In genomic region chr11:2207773-2208621, GRCh38 we compare ENCODE assay signal across 18 cellular contexts. TPM values are rescaled to one million over a fixed set of nuclear protein-coding genes. Genes with fewer than 3 reads are reported as not detected.
DNase-seq lines count a peak whose midpoint lies in the region; ATAC-seq and TF ChIP-seq lines count a peak whose summit lies in the region.
"Had no signal": no experiment of that assay in that cellular context is flagged by ENCODE, and none has a peak within 500 bp of the region (broad histone marks: within the 10 kb centered on the region; RNA-seq: fewer than 3 reads in every experiment).

No MANE protein-coding gene starts in this region.

- H3K27ac ChIP-seq in mammary epithelial cell (ENCODE audit: insufficient read depth, low read depth, low read length) (no peak overlapping the region), upper lobe of right lung (no peak overlapping the region)
- H3K27ac ChIP-seq: lower lobe of right lung had no signal

- in situ Hi-C loops in mammary epithelial cell (cut with MboI; ENCODE audit: low sequenced_read_pairs in 2 of 2): loop anchor here in 1 of 2 donors (10.0 kb wide), 1 partner anchor 207 kb away; no protein-coding TSS in a partner anchor

- no peak overlapping the region for H3K4me3 Mint-ChIP-seq in activated naive CD8-positive, alpha-beta T cell treated with anti-CD3 and anti-CD28 coated beads, Interleukin-2, amount 50 U/mL, for 24 hours
- no peak overlapping the region for H3K4me3 Mint-ChIP-seq in activated naive CD8-positive, alpha-beta T cell treated with anti-CD3 and anti-CD28 coated beads for 36 hours
- H3K4me3 Mint-ChIP-seq in mesothelial cell of epicardium: no peak overlapping the region
- H3K4me3 Mint-ChIP-seq: HFFc6 had no signal

- no peaks in the 10 kb centered on the region for H3K27me3 Mint-ChIP-seq in activated naive CD8-positive, alpha-beta T cell treated with anti-CD3 and anti-CD28 coated beads, Interleukin-2, amount 50 U/mL, for 24 hours
- no peaks in the 10 kb centered on the region for H3K27me3 Mint-ChIP-seq in activated naive CD8-positive, alpha-beta T cell treated with anti-CD3 and anti-CD28 coated beads for 36 hours
- peaks cover 2% of the 10 kb centered on the region for H3K27me3 Mint-ChIP-seq in mesothelial cell of epicardium (ENCODE audit: low read depth)

- no peak overlapping the region for H3K27ac Mint-ChIP-seq in activated naive CD8-positive, alpha-beta T cell treated with anti-CD3 and anti-CD28 coated beads, Interleukin-2, amount 50 U/mL, for 24 hours
- no peak overlapping the region for H3K27ac Mint-ChIP-seq in activated naive CD8-positive, alpha-beta T cell treated with anti-CD3 and anti-CD28 coated beads for 36 hours
- no peak overlapping the region for H3K27ac Mint-ChIP-seq in mesothelial cell of epicardium
- H3K27ac Mint-ChIP-seq: HFFc6 had no signal

- peaks cover 18% of the 10 kb centered on the region for H3K4me1 ChIP-seq in mammary epithelial cell (ENCODE audit: insufficient read depth, low read length)
- H3K4me1 ChIP-seq in upper lobe of right lung: no peaks in the 10 kb centered on the region
- H3K4me1 ChIP-seq: lower lobe of right lung had no signal

- DNase-seq in activated naive CD8-positive, alpha-beta T cell treated with anti-CD3 and anti-CD28 coated beads, Interleukin-2, amount 50 U/mL, for 24 hours: peak; percentile 0
- DNase-seq in activated naive CD8-positive, alpha-beta T cell treated with anti-CD3 and anti-CD28 coated beads for 36 hours: no peak
- DNase-seq in mammary epithelial cell: peak; percentile 5
- peak; percentile 3 to 27 for DNase-seq in mesothelial cell of epicardium (ENCODE audit: low spot score in 2 of 2, unreplicated experiment in 2 of 2)
- peak; percentile 51 for DNase-seq in upper lobe of right lung
- DNase-seq in iPS-NIHi11 (ENCODE audit: low spot score): no peak
- DNase-seq in activated CD4-positive, alpha-beta T cell treated with anti-CD3 and anti-CD28 coated beads for 48 hours: no peak
- DNase-seq: Calu3, HFFc6, NCI-H1694 treated with DMSO at 0.1 percent for 48 hours, NCI-H526 treated with DMSO at 0.1 percent for 48 hours, T-helper 9 cell had no signal

- WGBS in mammary epithelial cell (ENCODE audit: low coverage, missing lambda C conversion rate): 58% methylated on average over 20 of the region's 24 CpGs

- peaks cover 2% of the 10 kb centered on the region for H3K4me1 Mint-ChIP-seq in activated naive CD8-positive, alpha-beta T cell treated with anti-CD3 and anti-CD28 coated beads, Interleukin-2, amount 50 U/mL, for 24 hours
- H3K4me1 Mint-ChIP-seq in activated naive CD8-positive, alpha-beta T cell treated with anti-CD3 and anti-CD28 coated beads for 36 hours: no peaks in the 10 kb centered on the region
- peaks cover 8% of the 10 kb centered on the region for H3K4me1 Mint-ChIP-seq in mesothelial cell of epicardium

- no TSS peak for BruUV-seq in mammary epithelial cell (replicated peaks; lab: Mats Ljungman, UMichigan)

- H3K36me3 ChIP-seq in mammary epithelial cell (ENCODE audit: insufficient read depth, low read length) (no peaks in the 10 kb centered on the region), upper lobe of right lung (no peaks in the 10 kb centered on the region)
- H3K36me3 ChIP-seq: lower lobe of right lung had no signal

- H3K9ac ChIP-seq in mammary epithelial cell (ENCODE audit: insufficient read depth, low read length): no peak overlapping the region

- H3K4me2 ChIP-seq in mammary epithelial cell (ENCODE audit: insufficient read depth, low read depth, low read length): peak overlapping the region; percentile 60

- H3K4me3 ChIP-seq in mammary epithelial cell (replicated peaks in 1 of 3; ENCODE audit: insufficient read depth in 1 of 3, low read depth in 2 of 3, low read length in 3 of 3) (no peak overlapping the region), upper lobe of right lung (no peak overlapping the region)
- H3K4me3 ChIP-seq: lower lobe of right lung had no signal

- no peak for ATAC-seq in activated naive CD8-positive, alpha-beta T cell treated with anti-CD3 and anti-CD28 coated beads, Interleukin-2, amount 50 U/mL, for 24 hours
- ATAC-seq in upper lobe of right lung (no peak), HG03439 (IDR thresholded peaks at IDR 0.05; ENCODE audit: unreplicated experiment) (no peak)
- ATAC-seq: lower lobe of right lung had no signal

- dilution Hi-C loops in mammary epithelial cell (cut with HindIII; ENCODE audit: low sequenced_read_pairs): no loop called here

- intact Hi-C loops in mammary epithelial cell (cut with micrococcal nuclease) (loop anchor here (2.0 kb wide), 1 partner anchor 63 kb away; the partner anchor contains the start of gene ASCL2), upper lobe of right lung (cut with DNase I) (no loop called here)

- no peaks in the 10 kb centered on the region for H3K9me3 Mint-ChIP-seq in activated naive CD8-positive, alpha-beta T cell treated with anti-CD3 and anti-CD28 coated beads, Interleukin-2, amount 50 U/mL, for 24 hours
- no peaks in the 10 kb centered on the region for H3K9me3 Mint-ChIP-seq in activated naive CD8-positive, alpha-beta T cell treated with anti-CD3 and anti-CD28 coated beads for 36 hours
- H3K9me3 Mint-ChIP-seq in mesothelial cell of epicardium: no peaks in the 10 kb centered on the region
- H3K9me3 Mint-ChIP-seq: HFFc6 had no signal

- TF ChIP-seq CTCF in mammary epithelial cell (conservative IDR thresholded peaks at IDR 0.05 in 1 of 2, IDR thresholded peaks at IDR 0.05 in 1 of 2; ENCODE audit: extremely low read depth in 1 of 2, insufficient read depth in 1 of 2, low read depth in 1 of 2, low read length in 2 of 2): no peak
- no peak for TF ChIP-seq CTCF in mesothelial cell of epicardium (IDR thresholded peaks at IDR 0.05; ENCODE audit: unreplicated experiment)
- TF ChIP-seq CTCF in upper lobe of right lung (IDR thresholded peaks at IDR 0.05): no peak

- CTCF ChIA-PET in mammary epithelial cell (lab: Charles Lee; ENCODE audit: low non-redundant PET): no interaction called here

- peak overlapping the region; percentile 60 for H2AFZ ChIP-seq in mammary epithelial cell (ENCODE audit: low read depth, low read length)

- H3K79me2 ChIP-seq in mammary epithelial cell (ENCODE audit: insufficient read depth, low read length): no peaks in the 10 kb centered on the region

- no peaks in the 10 kb centered on the region for H4K20me1 ChIP-seq in mammary epithelial cell (ENCODE audit: insufficient read depth, low read length)

- H3K36me3 Mint-ChIP-seq in activated naive CD8-positive, alpha-beta T cell treated with anti-CD3 and anti-CD28 coated beads, Interleukin-2, amount 50 U/mL, for 24 hours (ENCODE audit: low read depth): no peaks in the 10 kb centered on the region
- no peaks in the 10 kb centered on the region for H3K36me3 Mint-ChIP-seq in activated naive CD8-positive, alpha-beta T cell treated with anti-CD3 and anti-CD28 coated beads for 36 hours
- H3K36me3 Mint-ChIP-seq in mesothelial cell of epicardium: no peaks in the 10 kb centered on the region

- H3K27me3 ChIP-seq in mammary epithelial cell (ENCODE audit: insufficient read depth, low read length) (peaks cover 2% of the 10 kb centered on the region), upper lobe of right lung (no peaks in the 10 kb centered on the region)

- H3K9me3 ChIP-seq in mammary epithelial cell (replicated peaks; ENCODE audit: insufficient read depth, low read length): no peaks in the 10 kb centered on the region
- no peaks in the 10 kb centered on the region for H3K9me3 ChIP-seq in upper lobe of right lung
- H3K9me3 ChIP-seq: lower lobe of right lung had no signal

RNA-seq across cellular contexts. Expression of gene TH, which starts 36.4 kb away (rescaled TPM):
- not detected for total RNA-seq in activated naive CD8-positive, alpha-beta T cell treated with anti-CD3 and anti-CD28 coated beads for 36 hours
- total RNA-seq in mammary epithelial cell (under 1 TPM in 1 of 2 donors, not detected in 1; 0.61 TPM), mesothelial cell of epicardium (0.77 to 1.4 TPM (median 1.1 TPM) in 3 replicates), upper lobe of right lung (not detected)
- 0.16 TPM for polyA plus RNA-seq in mammary epithelial cell
- not detected for polyA minus RNA-seq in mammary epithelial cell
- total RNA-seq: activated CD8-positive, alpha-beta memory T cell treated with anti-CD3 and anti-CD28 coated beads for 36 hours; Calu3; HFFc6; LHCN-M2; lower lobe of right lung; subcutaneous adipose tissue had no signal

RNA-seq across cellular contexts. Expression of gene INS, which starts 47.0 kb away (rescaled TPM):
- total RNA-seq in activated naive CD8-positive, alpha-beta T cell treated with anti-CD3 and anti-CD28 coated beads for 36 hours: not detected
- total RNA-seq in mammary epithelial cell (not detected), mesothelial cell of epicardium (not detected in 3 replicates), upper lobe of right lung (not detected)
- not detected for polyA plus RNA-seq in mammary epithelial cell
- not detected for polyA minus RNA-seq in mammary epithelial cell
- total RNA-seq: activated CD8-positive, alpha-beta memory T cell treated with anti-CD3 and anti-CD28 coated beads for 36 hours; Calu3; HFFc6; LHCN-M2; lower lobe of right lung; RPMI7951; subcutaneous adipose tissue had no signal

Comparison
In these comparisons a context has a peak if more than half of its experiments do, and no peak if none do; other contexts are left out.
1. DNase-seq: peak in activated naive CD8-positive, alpha-beta T cell treated with anti-CD3 and anti-CD28 coated beads, Interleukin-2, amount 50 U/mL, for 24 hours (single experiment), mammary epithelial cell (single experiment), mesothelial cell of epicardium (2 of 2) and upper lobe of right lung (single experiment); none in activated naive CD8-positive, alpha-beta T cell treated with anti-CD3 and anti-CD28 coated beads for 36 hours (single experiment), iPS-NIHi11 (single experiment) and activated CD4-positive, alpha-beta T cell treated with anti-CD3 and anti-CD28 coated beads for 48 hours (single experiment).